Comparison of ENCODE assay signal across 23 cellular contexts in genomic region chr16:57549730-57550129, GRCh38. TPM values are rescaled to one million over a fixed set of nuclear protein-coding genes. Genes with fewer than 3 reads are reported as not detected.
DNase-seq lines count a peak whose midpoint lies in the region; ATAC-seq and TF ChIP-seq lines count a peak whose summit lies in the region.
"Had no signal": no experiment of that assay in that cellular context is flagged by ENCODE, and none has a peak within 500 bp of the region (broad histone marks: within the 10 kb centered on the region; RNA-seq: fewer than 3 reads in every experiment).

No MANE protein-coding gene starts in this region.

- H3K27ac Mint-ChIP-seq in activated CD4-positive, alpha-beta T cell treated with anti-CD3 and anti-CD28 coated beads for 36 hours = no peak overlapping the region
- no peak overlapping the region for H3K27ac Mint-ChIP-seq in activated T-helper 17 cell treated with anti-CD3 and anti-CD28 coated beads, Interleukin-2, amount 50 U/mL, for 72 hours
- H3K27ac Mint-ChIP-seq in activated T-helper 2 cell treated with anti-CD3 and anti-CD28 coated beads, Interferon-gamma antibody, Interleukin-2, Interleukin-4, amounts not matched to agents 10 μg/mL and 5 μg/mL and 100 μg/mL, durations not matched to agents 14 hours and 24 hours and 36 hours = no peak overlapping the region

- peaks cover 23% of the 10 kb centered on the region for H3K4me1 Mint-ChIP-seq in activated CD4-positive, alpha-beta T cell treated with anti-CD3 and anti-CD28 coated beads for 36 hours
- peaks cover 11% of the 10 kb centered on the region for H3K4me1 Mint-ChIP-seq in activated T-helper 17 cell treated with anti-CD3 and anti-CD28 coated beads, Interleukin-2, amount 50 U/mL, for 72 hours
- H3K4me1 Mint-ChIP-seq in activated T-helper 2 cell treated with anti-CD3 and anti-CD28 coated beads, Interferon-gamma antibody, Interleukin-2, Interleukin-4, amounts not matched to agents 10 μg/mL and 5 μg/mL and 100 μg/mL, durations not matched to agents 14 hours and 24 hours and 36 hours (ENCODE audit: low read depth) = peaks cover 21% of the 10 kb centered on the region

- POLR2A ChIA-PET in activated CD4-positive, alpha-beta T cell treated with anti-CD3 and anti-CD28 coated beads for 36 hours (lab: Charles Lee) = interaction anchor here (0.7 kb wide), 1 partner anchor 60 kb away, joined by 3 read pairs; no protein-coding TSS in a partner anchor

- H3K27me3 Mint-ChIP-seq in activated CD4-positive, alpha-beta T cell treated with anti-CD3 and anti-CD28 coated beads for 36 hours = no peaks in the 10 kb centered on the region
- no peaks in the 10 kb centered on the region for H3K27me3 Mint-ChIP-seq in activated T-helper 17 cell treated with anti-CD3 and anti-CD28 coated beads, Interleukin-2, amount 50 U/mL, for 72 hours
- H3K27me3 Mint-ChIP-seq in activated T-helper 2 cell treated with anti-CD3 and anti-CD28 coated beads, Interferon-gamma antibody, Interleukin-2, Interleukin-4, amounts not matched to agents 10 μg/mL and 5 μg/mL and 100 μg/mL, durations not matched to agents 14 hours and 24 hours and 36 hours (ENCODE audit: low read depth) = peaks cover 19% of the 10 kb centered on the region
- H3K27me3 Mint-ChIP-seq: CD4-positive, alpha-beta memory T cell had no signal

- no peak overlapping the region for H3K4me3 ChIP-seq in HL-60 (replicated peaks; ENCODE audit: insufficient read depth, low read length)

- ATAC-seq in activated CD4-positive, alpha-beta T cell treated with anti-CD3 and anti-CD28 coated beads for 36 hours = peak; percentile 55
- no peak for ATAC-seq in activated T-helper 17 cell treated with anti-CD3 and anti-CD28 coated beads, Interleukin-2, amount 50 U/mL, for 72 hours (replicated peaks)

- TF ChIP-seq CTCF in HL-60 (IDR thresholded peaks at IDR 0.05; ENCODE audit: insufficient read depth, low read length) = no peak

- no peaks in the 10 kb centered on the region for H3K36me3 Mint-ChIP-seq in activated CD4-positive, alpha-beta T cell treated with anti-CD3 and anti-CD28 coated beads for 36 hours (ENCODE audit: low read depth)
- peaks cover 74% of the 10 kb centered on the region for H3K36me3 Mint-ChIP-seq in activated T-helper 17 cell treated with anti-CD3 and anti-CD28 coated beads, Interleukin-2, amount 50 U/mL, for 72 hours (ENCODE audit: low read depth)
- peaks cover 5% of the 10 kb centered on the region for H3K36me3 Mint-ChIP-seq in activated T-helper 2 cell treated with anti-CD3 and anti-CD28 coated beads, Interferon-gamma antibody, Interleukin-2, Interleukin-4, amounts not matched to agents 10 μg/mL and 5 μg/mL and 100 μg/mL, durations not matched to agents 14 hours and 24 hours and 36 hours (ENCODE audit: low read depth)

- H3K9me3 Mint-ChIP-seq in activated CD4-positive, alpha-beta T cell treated with anti-CD3 and anti-CD28 coated beads for 36 hours (ENCODE audit: low read depth) = no peaks in the 10 kb centered on the region
- no peaks in the 10 kb centered on the region for H3K9me3 Mint-ChIP-seq in activated T-helper 17 cell treated with anti-CD3 and anti-CD28 coated beads, Interleukin-2, amount 50 U/mL, for 72 hours
- H3K9me3 Mint-ChIP-seq in activated T-helper 2 cell treated with anti-CD3 and anti-CD28 coated beads, Interferon-gamma antibody, Interleukin-2, Interleukin-4, amounts not matched to agents 10 μg/mL and 5 μg/mL and 100 μg/mL, durations not matched to agents 14 hours and 24 hours and 36 hours = no peaks in the 10 kb centered on the region
- H3K9me3 Mint-ChIP-seq: CD4-positive, alpha-beta memory T cell had no signal

- no peak overlapping the region for H3K4me3 Mint-ChIP-seq in activated CD4-positive, alpha-beta T cell treated with anti-CD3 and anti-CD28 coated beads for 36 hours
- H3K4me3 Mint-ChIP-seq in activated T-helper 17 cell treated with anti-CD3 and anti-CD28 coated beads, Interleukin-2, amount 50 U/mL, for 72 hours = peak overlapping the region; percentile 13
- no peak overlapping the region for H3K4me3 Mint-ChIP-seq in activated T-helper 2 cell treated with anti-CD3 and anti-CD28 coated beads, Interferon-gamma antibody, Interleukin-2, Interleukin-4, amounts not matched to agents 10 μg/mL and 5 μg/mL and 100 μg/mL, durations not matched to agents 14 hours and 24 hours and 36 hours (ENCODE audit: low read depth)
- H3K4me3 Mint-ChIP-seq: CD4-positive, alpha-beta memory T cell had no signal

- H3K27me3 ChIP-seq in HL-60 (ENCODE audit: insufficient read depth, poor library complexity, severe bottlenecking) = no peaks in the 10 kb centered on the region
- H3K27me3 ChIP-seq: BE2C had no signal

- CTCF ChIA-PET in activated CD4-positive, alpha-beta T cell treated with anti-CD3 and anti-CD28 coated beads for 36 hours (lab: Charles Lee) = interaction anchor here (0.7 to 1.3 kb wide), 4 partner anchors 26 to 52 kb away, joined by 3 to 5 read pairs (median 3); no protein-coding TSS in a partner anchor

- peak overlapping the region; percentile 32 for H3K27ac ChIP-seq in HL-60 (replicated peaks)

- intact Hi-C loops in activated CD4-positive, alpha-beta T cell treated with anti-CD3 and anti-CD28 coated beads for 36 hours (cut with DNase I, micrococcal nuclease) = no loop called here
- intact Hi-C loops in activated T-helper 2 cell treated with anti-CD3 and anti-CD28 coated beads, Interferon-gamma antibody, Interleukin-2, Interleukin-4, amounts not matched to agents 10 μg/mL and 5 μg/mL and 100 μg/mL, durations not matched to agents 14 hours and 24 hours and 36 hours (cut with micrococcal nuclease) = no loop called here

- DNase-seq in activated CD4-positive, alpha-beta T cell treated with anti-CD3 and anti-CD28 coated beads for 36 hours = no peak
- DNase-seq in activated CD4-positive, alpha-beta T cell treated with anti-CD3 and anti-CD28 coated beads, Interleukin-2, amount 50 U/mL, for 1 hour = no peak
- no peak for DNase-seq in HL-60 (ENCODE audit: low read depth in 1 of 2, low spot score in 1 of 2)
- DNase-seq in myocyte (ENCODE audit: low read depth) = peak; percentile 14
- no peak for DNase-seq in activated T-helper 2 cell treated with anti-CD3 and anti-CD28 coated beads, Interferon-gamma antibody, Interleukin-2, Interleukin-4, amounts not matched to agents 10 μg/mL and 5 μg/mL and 100 μg/mL, durations not matched to agents 14 hours and 24 hours and 36 hours (ENCODE audit: low spot score)
- DNase-seq in NCI-H526 treated with DMSO at 0.1 percent for 48 hours (lab: John Stamatoyannopoulos, UW) = no peak
- no peak for DNase-seq in SKM-1 (lab: John Stamatoyannopoulos, UW; ENCODE audit: unreplicated experiment)
- DNase-seq: 8988T; BE2C; CD4-positive, alpha-beta memory T cell; DMS53; EL; KBM-7; NCI-H1417 treated with DMSO at 0.1 percent for 48 hours; NCI-H187 treated with DMSO at 0.1 percent for 48 hours; NCI-H2227 treated with DMSO at 0.1 percent for 48 hours; NCI-H510A treated with DMSO at 0.1 percent for 48 hours; RPMI8226; SHP77 treated with DMSO at 0.1 percent for 48 hours had no signal

RNA-seq across cellular contexts. Expression of gene ADGRG5, which starts 7.3 kb away (rescaled TPM):
- total RNA-seq in activated CD4-positive, alpha-beta T cell treated with anti-CD3 and anti-CD28 coated beads for 36 hours = 1 to 10 TPM; 3.0 to 4.9 TPM
- total RNA-seq in activated T-helper 17 cell treated with anti-CD3 and anti-CD28 coated beads, Interleukin-2, amount 50 U/mL, for 72 hours = 10 to 100 TPM; 13.7 to 36.9 TPM
- not detected in 2 replicates for total RNA-seq in myocyte
- polyA plus RNA-seq in myocyte (2012) = 0.87 TPM
- 2.1 and 2.8 TPM in 2 replicates for total RNA-seq in activated T-helper 2 cell treated with anti-CD3 and anti-CD28 coated beads, Interferon-gamma antibody, Interleukin-2, Interleukin-4, amounts not matched to agents 10 μg/mL and 5 μg/mL and 100 μg/mL, durations not matched to agents 14 hours and 24 hours and 36 hours
- total RNA-seq: H4, PC-3 had no signal
- polyA plus RNA-seq: AG04450 had no signal

RNA-seq across cellular contexts. Expression of gene CCDC102A, which starts 13.4 kb away (rescaled TPM):
- total RNA-seq in activated CD4-positive, alpha-beta T cell treated with anti-CD3 and anti-CD28 coated beads for 36 hours = 1 to 10 TPM; 8.8 to 9.0 TPM
- total RNA-seq in activated T-helper 17 cell treated with anti-CD3 and anti-CD28 coated beads, Interleukin-2, amount 50 U/mL, for 72 hours = 10 to 100 TPM; 16.7 to 21.2 TPM
- total RNA-seq in myocyte = 12.1 and 13.2 TPM in 2 replicates
- polyA plus RNA-seq in myocyte (2012) = 8.9 TPM
- total RNA-seq in activated T-helper 2 cell treated with anti-CD3 and anti-CD28 coated beads, Interferon-gamma antibody, Interleukin-2, Interleukin-4, amounts not matched to agents 10 μg/mL and 5 μg/mL and 100 μg/mL, durations not matched to agents 14 hours and 24 hours and 36 hours = 6.3 and 6.8 TPM in 2 replicates
